1 cellular context compared by ENCODE assay signal in genomic region chr19:48713864-48714755, GRCh38.
TF ChIP-seq lines count a peak whose summit lies in the region.

No MANE protein-coding gene starts in this region.

TF ChIP-seq in HepG2, 621 proteins besides CTCF, POLR2A, EP300 and RAD21 (continued from another document and continues in another):
- TF ChIP-seq ZNF687 (CRISPR knock-in tag; IDR thresholded peaks at IDR 0.05) (peak; percentile 72), JUND (CRISPR knock-in tag; IDR thresholded peaks at IDR 0.05) (no peak), NR2F6 (IDR thresholded peaks at IDR 0.05) (0 out of 2 replicates have a peak, but pooled peaks have one; percentile 9), NR2F6 (CRISPR knock-in tag; IDR thresholded peaks at IDR 0.05) (peak; percentile 64), NCOA1 (CRISPR knock-in tag; IDR thresholded peaks at IDR 0.05) (no peak), YEATS4 (CRISPR knock-in tag; IDR thresholded peaks at IDR 0.05; ENCODE audit: borderline replicate concordance) (peak; percentile 57; the same call in 1 of the 2 replicates), ATF2 (CRISPR knock-in tag; IDR thresholded peaks at IDR 0.05) (no peak), RNF2 (conservative IDR thresholded peaks at IDR 0.05; ENCODE audit: low read depth) (no peak), MXI1 (IDR thresholded peaks at IDR 0.05; ENCODE audit: borderline replicate concordance, low read depth, low read length) (peak; percentile 79; the same call in 1 of the 3 replicates), ARHGAP35 (CRISPR knock-in tag; IDR thresholded peaks at IDR 0.05; ENCODE audit: borderline replicate concordance) (0 out of 2 replicates have a peak, but pooled peaks have one; percentile 36), CBX2 (IDR thresholded peaks at IDR 0.05; ENCODE audit: low read depth, low read length) (no peak), CBX2 (CRISPR knock-in tag; IDR thresholded peaks at IDR 0.05; ENCODE audit: low read depth) (no peak), AHR (CRISPR knock-in tag; IDR thresholded peaks at IDR 0.05) (peak; percentile 65; the same call in 1 of the 2 replicates), POGK (CRISPR knock-in tag; conservative IDR thresholded peaks at IDR 0.05) (peak; percentile 11; the same call in 1 of the 2 replicates), ZNF770 (CRISPR knock-in tag; IDR thresholded peaks at IDR 0.05) (no peak), SCMH1 (CRISPR knock-in tag; IDR thresholded peaks at IDR 0.05; ENCODE audit: borderline replicate concordance) (no peak), ZNF24 (IDR thresholded peaks at IDR 0.05) (no peak), HMGXB4 (CRISPR knock-in tag; IDR thresholded peaks at IDR 0.05; ENCODE audit: borderline replicate concordance in 1 of 2, low read depth in 1 of 2) (peak in 1 of 2 experiments; percentile 43; a peak in 2 of 4 replicates), ZFY (CRISPR knock-in tag; IDR thresholded peaks at IDR 0.05) (peak; percentile 61; the same call in 1 of the 2 replicates), ZBTB49 (CRISPR knock-in tag; IDR thresholded peaks at IDR 0.05; ENCODE audit: borderline replicate concordance) (no peak), ZNF816 (CRISPR knock-in tag; IDR thresholded peaks at IDR 0.05; ENCODE audit: borderline replicate concordance) (0 out of 2 replicates have a peak, but pooled peaks have one; percentile 11), SPEN (CRISPR knock-in tag; IDR thresholded peaks at IDR 0.05; ENCODE audit: low read depth) (0 out of 2 replicates have a peak, but pooled peaks have one; percentile 38), ZBTB8A (CRISPR knock-in tag; IDR thresholded peaks at IDR 0.05; ENCODE audit: borderline replicate concordance, low read depth) (no peak), ZNF704 (CRISPR knock-in tag; IDR thresholded peaks at IDR 0.05; ENCODE audit: borderline replicate concordance) (no peak), SETDB1 (CRISPR knock-in tag; IDR thresholded peaks at IDR 0.05; ENCODE audit: borderline replicate concordance) (no peak), KMT2B (CRISPR knock-in tag; IDR thresholded peaks at IDR 0.05) (peak; percentile 17; the same call in 1 of the 2 replicates), ZFX (CRISPR knock-in tag; IDR thresholded peaks at IDR 0.05; ENCODE audit: low read depth) (peak; percentile 61; the same call in 1 of the 2 replicates), ZNF784 (CRISPR knock-in tag; IDR thresholded peaks at IDR 0.05; ENCODE audit: borderline replicate concordance) (0 out of 2 replicates have a peak, but pooled peaks have one; percentile 51), ZZZ3 (CRISPR knock-in tag; IDR thresholded peaks at IDR 0.05; ENCODE audit: borderline replicate concordance) (no peak), SNAI1 (CRISPR knock-in tag; IDR thresholded peaks at IDR 0.05; ENCODE audit: borderline replicate concordance) (no peak), HMGA1 (CRISPR knock-in tag; conservative IDR thresholded peaks at IDR 0.05) (no peak), TARDBP (CRISPR knock-in tag; IDR thresholded peaks at IDR 0.05) (peak; percentile 26; the same call in 1 of the 2 replicates), NFATC3 (CRISPR knock-in tag; IDR thresholded peaks at IDR 0.05) (no peak), SRSF9 (IDR thresholded peaks at IDR 0.05; ENCODE audit: borderline replicate concordance, insufficient read depth, low read depth, low read length, poor library complexity, severe bottlenecking) (no peak), HMG20A (CRISPR knock-in tag; IDR thresholded peaks at IDR 0.05; ENCODE audit: borderline replicate concordance) (no peak), PBX3 (CRISPR knock-in tag; IDR thresholded peaks at IDR 0.05; ENCODE audit: borderline replicate concordance) (no peak), SAFB2 (CRISPR knock-in tag; IDR thresholded peaks at IDR 0.05; ENCODE audit: borderline replicate concordance, low read depth) (no peak; the same call in 1 of the 2 replicates), SAP130 (CRISPR knock-in tag; IDR thresholded peaks at IDR 0.05; ENCODE audit: low read depth) (peak; percentile 57), MED1 (CRISPR knock-in tag; IDR thresholded peaks at IDR 0.05) (peak; percentile 21; the same call in 1 of the 2 replicates), ARNT2 (CRISPR knock-in tag; IDR thresholded peaks at IDR 0.05; ENCODE audit: low read depth) (peak; percentile 37; the same call in 1 of the 2 replicates), SKI (IDR thresholded peaks at IDR 0.05; ENCODE audit: partially characterized antibody) (peak; percentile 17), SP4 (CRISPR knock-in tag; IDR thresholded peaks at IDR 0.05) (peak; percentile 98), ATF7-NPFF (CRISPR knock-in tag; IDR thresholded peaks at IDR 0.05; ENCODE audit: low read depth) (peak; percentile 65; the same call in 1 of the 2 replicates), IKZF4 (CRISPR knock-in tag; IDR thresholded peaks at IDR 0.05; ENCODE audit: borderline replicate concordance, low read depth, not compliant biosample characterization) (no peak), SP2 (CRISPR knock-in tag; IDR thresholded peaks at IDR 0.05) (peak; percentile 88), KAT8 (CRISPR knock-in tag; IDR thresholded peaks at IDR 0.05) (0 out of 2 replicates have a peak, but pooled peaks have one; percentile 31), KLF11 (CRISPR knock-in tag; IDR thresholded peaks at IDR 0.05) (0 out of 2 replicates have a peak, but pooled peaks have one; percentile 42)
